9 cellular contexts compared by ENCODE assay signal in the genomic region with DNA sequence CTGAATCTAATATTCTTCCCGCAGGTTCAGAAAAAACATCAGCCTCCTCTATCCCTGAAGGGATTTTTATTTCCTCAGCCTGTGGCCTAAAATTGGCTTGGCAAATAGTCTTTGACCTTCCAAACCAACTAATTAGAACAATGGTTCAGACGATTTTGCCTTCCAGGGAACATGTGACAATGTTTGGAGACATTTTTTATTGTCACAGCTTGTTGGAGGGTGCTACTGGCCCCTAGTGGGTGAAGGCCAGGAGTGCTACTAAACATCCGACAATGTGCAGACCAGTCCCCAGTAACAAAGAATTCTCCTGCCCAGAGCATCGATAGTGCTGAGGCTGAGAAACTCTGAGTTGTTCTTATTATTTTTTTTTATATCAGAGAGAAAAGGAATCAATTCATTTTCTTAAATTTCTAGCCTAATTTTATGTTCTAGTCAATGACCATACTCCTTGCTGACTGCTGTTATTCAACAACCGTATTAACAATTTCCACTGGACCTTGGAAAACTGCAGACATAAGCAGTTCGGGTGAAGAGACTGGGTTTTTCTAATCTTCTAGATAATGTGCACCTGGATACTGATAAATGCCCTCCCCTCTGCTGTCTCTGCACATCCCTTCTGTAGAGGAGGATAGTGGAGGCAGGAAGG.
DNase-seq lines count a peak whose midpoint lies in the region; ATAC-seq and TF ChIP-seq lines count a peak whose summit lies in the region.
"Had no signal": no experiment of that assay in that cellular context is flagged by ENCODE, and none has a peak within 500 bp of the region (broad histone marks: within the 10 kb centered on the region; RNA-seq: fewer than 3 reads in every experiment).

No MANE protein-coding gene starts in this region.

- no peak overlapping the region for H2BK15ac ChIP-seq in mesenchymal stem cell (ENCODE audit: low read depth, poor library complexity, severe bottlenecking)

- H3K27me3 Mint-ChIP-seq in activated T-cell treated with anti-CD3 and anti-CD28 coated beads, Interleukin-2, amount 50 U/mL, for 72 hours (ENCODE audit: low read depth): peaks cover 8% of the 10 kb centered on the region
- H3K27me3 Mint-ChIP-seq: dendritic cell treated with granulocyte-macrophage colony-stimulating factor and Interleukin-4, amounts not matched to agents 40 ng/mL and 50 ng/mL, for 4 days had no signal

- DNase-seq in AG04450 (ENCODE audit: low read depth, low spot score) (no peak), NCI-H2227 (lab: John Stamatoyannopoulos, UW; ENCODE audit: unreplicated experiment) (peak; percentile 66), breast epithelium (ENCODE audit: low spot score in 2 of 2) (no peak), mesenchymal stem cell (peak; percentile 29), epidermal melanocyte (ENCODE audit: insufficient read length, low spot score) (no peak), NOMO-1 (lab: John Stamatoyannopoulos, UW; ENCODE audit: unreplicated experiment in 2 of 2) (no peak)
- no peak for DNase-seq in activated T-cell treated with anti-CD3 and anti-CD28 coated beads, Interleukin-2, amount 50 U/mL, for 72 hours

- H3K4me3 ChIP-seq in AG04450 (ENCODE audit: low read depth, low read length) (no peak overlapping the region), breast epithelium (no peak overlapping the region), mesenchymal stem cell (ENCODE audit: insufficient read depth in 1 of 2, low read depth in 1 of 2, low read length in 2 of 2) (no peak overlapping the region)

- H3K4ac ChIP-seq in mesenchymal stem cell (ENCODE audit: low read depth in 1 of 2, low read length in 2 of 2): no peak overlapping the region

- ATAC-seq in GM21360 (IDR thresholded peaks at IDR 0.05; ENCODE audit: unreplicated experiment): peak; percentile 49
- no peak for ATAC-seq in activated T-cell treated with anti-CD3 and anti-CD28 coated beads, Interleukin-2, amount 50 U/mL, for 72 hours (replicated peaks in 1 of 2)

- H2AK5ac ChIP-seq in mesenchymal stem cell (ENCODE audit: low read length, severe bottlenecking): no peak overlapping the region

- H2AFZ ChIP-seq in mesenchymal stem cell (ENCODE audit: low read depth, low read length): no peak overlapping the region

- no peak overlapping the region for H3K4me2 ChIP-seq in mesenchymal stem cell (ENCODE audit: low read length, poor library complexity, severe bottlenecking)

- H3K9me3 ChIP-seq in AG04450 (ENCODE audit: control insufficient read depth, insufficient read depth, low read length) (no peaks in the 10 kb centered on the region), breast epithelium (no peaks in the 10 kb centered on the region), mesenchymal stem cell (ENCODE audit: control insufficient read depth, low read length) (peaks cover under 1% of the 10 kb centered on the region)

- CTCF ChIA-PET in AG04450 (lab: Charles Lee): no interaction called here

- POLR2A ChIA-PET in AG04450 (lab: Yijun Ruan, JAX): no interaction called here

- intact Hi-C loops in breast epithelium (cut with DNase I; ENCODE audit: low total_unique reads): no loop called here

- H3K4me1 ChIP-seq in breast epithelium: no peaks in the 10 kb centered on the region
- no peaks in the 10 kb centered on the region for H3K4me1 ChIP-seq in mesenchymal stem cell (ENCODE audit: control insufficient read depth, insufficient read depth, low read depth, low read length)

- peak; percentile 59 for TF ChIP-seq CTCF in AG04450 (IDR thresholded peaks at IDR 0.05; ENCODE audit: low read depth, low read length)
- TF ChIP-seq CTCF in breast epithelium (IDR thresholded peaks at IDR 0.05): peak in 2 of 3 donors; percentile 27 to 40

- H2BK120ac ChIP-seq in mesenchymal stem cell (ENCODE audit: low read depth, low read length): no peak overlapping the region

- H2BK12ac ChIP-seq in mesenchymal stem cell (ENCODE audit: low read length in 2 of 2): no peak overlapping the region

- H3K4me1 Mint-ChIP-seq in activated T-cell treated with anti-CD3 and anti-CD28 coated beads, Interleukin-2, amount 50 U/mL, for 72 hours (ENCODE audit: low read depth): no peaks in the 10 kb centered on the region

- no peak overlapping the region for H2BK5ac ChIP-seq in mesenchymal stem cell (ENCODE audit: low read depth, low read length, poor library complexity, severe bottlenecking)

- H3K4me3 Mint-ChIP-seq in activated T-cell treated with anti-CD3 and anti-CD28 coated beads, Interleukin-2, amount 50 U/mL, for 72 hours: no peak overlapping the region
- H3K4me3 Mint-ChIP-seq: dendritic cell treated with granulocyte-macrophage colony-stimulating factor and Interleukin-4, amounts not matched to agents 40 ng/mL and 50 ng/mL, for 4 days had no signal

- TF ChIP-seq POLR2A in breast epithelium (IDR thresholded peaks at IDR 0.05): no peak

- H3K23ac ChIP-seq in mesenchymal stem cell (ENCODE audit: low read length in 2 of 2): no peak overlapping the region

- H3K36me3 Mint-ChIP-seq in activated T-cell treated with anti-CD3 and anti-CD28 coated beads, Interleukin-2, amount 50 U/mL, for 72 hours (ENCODE audit: insufficient read depth in 2 of 2): no peaks in the 10 kb centered on the region

- H3K27ac ChIP-seq in AG04450 (ENCODE audit: low read depth, low read length) (no peak overlapping the region), breast epithelium (no peak overlapping the region), mesenchymal stem cell (ENCODE audit: low read length, poor library complexity, severe bottlenecking) (no peak overlapping the region)

- no peak overlapping the region for H3K9ac ChIP-seq in mesenchymal stem cell (ENCODE audit: low read length)

- no peak overlapping the region for H4K8ac ChIP-seq in mesenchymal stem cell (ENCODE audit: low read length)

- no peak overlapping the region for H3K27ac Mint-ChIP-seq in activated T-cell treated with anti-CD3 and anti-CD28 coated beads, Interleukin-2, amount 50 U/mL, for 72 hours
- H3K27ac Mint-ChIP-seq: dendritic cell treated with granulocyte-macrophage colony-stimulating factor and Interleukin-4, amounts not matched to agents 40 ng/mL and 50 ng/mL, for 4 days had no signal

- WGBS in mesenchymal stem cell: 73% methylated on average over 4 of the region's 6 CpGs

- H3K9me3 Mint-ChIP-seq in activated T-cell treated with anti-CD3 and anti-CD28 coated beads, Interleukin-2, amount 50 U/mL, for 72 hours: peaks cover 0 to 2% of the 10 kb centered on the region in 2 donors

- no peaks in the 10 kb centered on the region for H3K36me3 ChIP-seq in breast epithelium
- H3K36me3 ChIP-seq in mesenchymal stem cell (ENCODE audit: control insufficient read depth in 1 of 2, insufficient read depth in 2 of 2, low read depth in 1 of 2, low read length in 2 of 2): no peaks in the 10 kb centered on the region

- H3K14ac ChIP-seq in mesenchymal stem cell (ENCODE audit: low read length in 2 of 2): no peak overlapping the region

- H3K79me1 ChIP-seq in mesenchymal stem cell (replicated peaks; ENCODE audit: low read length, poor library complexity, severe bottlenecking): no peaks in the 10 kb centered on the region

- peaks cover 3% of the 10 kb centered on the region for H3K27me3 ChIP-seq in AG04450 (ENCODE audit: control insufficient read depth, insufficient read depth, low read length)
- H3K27me3 ChIP-seq in breast epithelium: no peaks in the 10 kb centered on the region
- peaks cover 0 to 6% of the 10 kb centered on the region in 2 experiments for H3K27me3 ChIP-seq in mesenchymal stem cell (ENCODE audit: control insufficient read depth in 1 of 2, insufficient read depth in 1 of 2, low read length in 2 of 2)

- H4K91ac ChIP-seq in mesenchymal stem cell (ENCODE audit: low read length): no peak overlapping the region

- no peak overlapping the region for H3K18ac ChIP-seq in mesenchymal stem cell (ENCODE audit: low read depth in 1 of 2, low read length in 2 of 2)

Comparison
In these comparisons a context has a peak if more than half of its experiments do, and no peak if none do; other contexts are left out.
1. DNase-seq: peak in NCI-H2227 (single experiment) and mesenchymal stem cell (single experiment); none in AG04450 (single experiment), breast epithelium (0 of 2), epidermal melanocyte (single experiment), NOMO-1 (0 of 2) and activated T-cell treated with anti-CD3 and anti-CD28 coated beads, Interleukin-2, amount 50 U/mL, for 72 hours (0 of 2).